Comparison of ENCODE assay signal across 23 cellular contexts in the genomic region with DNA sequence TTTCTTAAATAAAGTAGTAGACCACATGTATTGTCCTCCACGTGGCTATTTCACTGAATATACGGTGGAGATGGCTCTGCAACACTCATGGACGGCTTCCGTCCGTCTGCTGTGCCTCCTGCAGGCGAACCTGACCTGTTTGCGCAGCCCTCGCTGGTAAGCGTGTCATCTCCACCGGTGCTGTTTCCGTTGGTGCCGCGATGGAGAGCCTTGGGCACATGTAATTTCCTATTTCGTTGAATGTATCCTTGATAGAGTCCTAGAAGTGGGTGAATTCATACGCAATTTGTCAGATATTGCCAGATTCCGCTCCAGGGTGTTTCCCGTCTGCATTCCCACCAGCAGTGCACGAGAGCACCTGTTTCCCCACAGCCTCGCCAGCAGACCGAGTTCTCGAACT. TPM values are rescaled to one million over a fixed set of nuclear protein-coding genes. Genes with fewer than 3 reads are reported as not detected.
DNase-seq lines count a peak whose midpoint lies in the region; ATAC-seq and TF ChIP-seq lines count a peak whose summit lies in the region.
"Had no signal": no experiment of that assay in that cellular context is flagged by ENCODE, and none has a peak within 500 bp of the region (broad histone marks: within the 10 kb centered on the region; RNA-seq: fewer than 3 reads in every experiment).

No MANE protein-coding gene starts in this region.

- H3K27me3 Mint-ChIP-seq in natural killer cell treated with Interleukin-12 subunit alpha and Interleukin-12 subunit beta and Interleukin-15 and Interleukin-18, amount 100 ng/mL, for 72 hours, result peaks cover 4 to 10% of the 10 kb centered on the region in 2 donors
- H3K27me3 Mint-ChIP-seq in natural killer cell (ENCODE audit: low read depth in 2 of 2), result peaks cover 9 to 10% of the 10 kb centered on the region in 2 donors

- no peak overlapping the region for H2BK5ac ChIP-seq in neuronal stem cell (ENCODE audit: low read length)

- no peak overlapping the region for H2BK12ac ChIP-seq in neuronal stem cell (ENCODE audit: low read length)

- no peak overlapping the region for H3K27ac ChIP-seq in neuronal stem cell (replicated peaks; ENCODE audit: low read length)
- H3K27ac ChIP-seq: BLaER1 had no signal

- no peak overlapping the region for H3K27ac Mint-ChIP-seq in natural killer cell treated with Interleukin-12 subunit alpha and Interleukin-12 subunit beta and Interleukin-15 and Interleukin-18, amount 100 ng/mL, for 72 hours
- H3K27ac Mint-ChIP-seq in natural killer cell, result no peak overlapping the region
- H3K27ac Mint-ChIP-seq: CD14-positive monocyte; CD4-positive, alpha-beta memory T cell; CD4-positive, CD25-positive, alpha-beta regulatory T cell; CD8-positive, alpha-beta memory T cell had no signal

- no peak overlapping the region for H3K18ac ChIP-seq in neuronal stem cell (ENCODE audit: low read length)

- H3K23ac ChIP-seq in neuronal stem cell (ENCODE audit: low read depth, low read length, poor library complexity), result peak overlapping the region; percentile 34

- peak; percentile 8 for DNase-seq in natural killer cell treated with Interleukin-12 subunit alpha and Interleukin-12 subunit beta and Interleukin-15 and Interleukin-18, amount 100 ng/mL, for 72 hours (ENCODE audit: low spot score)
- no peak for DNase-seq in natural killer cell
- DNase-seq in islet precursor cell, result peak; percentile 22
- no peak for DNase-seq in neuronal stem cell (ENCODE audit: low spot score)
- DNase-seq in posterior vena cava (ENCODE audit: low spot score), result peak; percentile 64
- DNase-seq in DMS114 treated with DMSO at 0.1 percent for 48 hours (lab: John Stamatoyannopoulos, UW; ENCODE audit: unreplicated experiment), result no peak
- DNase-seq in cortex of kidney (lab: John Stamatoyannopoulos, UW), result no peak
- no peak for DNase-seq in NCI-H2107 (lab: John Stamatoyannopoulos, UW)
- DNase-seq: 8988T; ACHN; BE2C; C1 segment of cervical spinal cord; CD4-positive, alpha-beta memory T cell; CD4-positive, CD25-positive, alpha-beta regulatory T cell; CD8-positive, alpha-beta memory T cell; COR-L47; DMS 273 treated with DMSO at 0.1 percent for 48 hours; DMS79 treated with DMSO at 0.1 percent for 48 hours; GF-D8 had no signal

- H3K4me1 Mint-ChIP-seq in natural killer cell treated with Interleukin-12 subunit alpha and Interleukin-12 subunit beta and Interleukin-15 and Interleukin-18, amount 100 ng/mL, for 72 hours (ENCODE audit: low read depth in 2 of 2), result no peaks in the 10 kb centered on the region
- H3K4me1 Mint-ChIP-seq in natural killer cell, result peaks cover 0 to 7% of the 10 kb centered on the region in 2 donors
- H3K4me1 Mint-ChIP-seq: CD14-positive monocyte had no signal

- no peak overlapping the region for H2BK15ac ChIP-seq in neuronal stem cell (ENCODE audit: low read length)

- H3K14ac ChIP-seq in neuronal stem cell (ENCODE audit: low read length), result no peak overlapping the region

- no peak overlapping the region for H3K4me3 Mint-ChIP-seq in natural killer cell treated with Interleukin-12 subunit alpha and Interleukin-12 subunit beta and Interleukin-15 and Interleukin-18, amount 100 ng/mL, for 72 hours
- no peak overlapping the region for H3K4me3 Mint-ChIP-seq in natural killer cell
- H3K4me3 Mint-ChIP-seq: CD14-positive monocyte; CD4-positive, alpha-beta memory T cell; CD4-positive, CD25-positive, alpha-beta regulatory T cell; CD8-positive, alpha-beta memory T cell had no signal

- no peaks in the 10 kb centered on the region for H3K79me1 ChIP-seq in neuronal stem cell (ENCODE audit: low read depth, low read length)

- no peak overlapping the region for H3K4ac ChIP-seq in neuronal stem cell (ENCODE audit: low read length)

- H4K8ac ChIP-seq in neuronal stem cell (ENCODE audit: low read depth, low read length), result no peak overlapping the region

- H3K36me3 ChIP-seq in neuronal stem cell (replicated peaks in 1 of 2; ENCODE audit: control insufficient read depth in 2 of 2, insufficient read depth in 2 of 2, low read length in 2 of 2), result no peaks in the 10 kb centered on the region
- H3K36me3 ChIP-seq: BE2C, BLaER1 had no signal

- no peak overlapping the region for H2AFZ ChIP-seq in neuronal stem cell (ENCODE audit: low read length)

- no peak overlapping the region for H2AK5ac ChIP-seq in neuronal stem cell (ENCODE audit: low read depth, low read length)

- H3K4me3 ChIP-seq in neuronal stem cell (ENCODE audit: low read length in 2 of 2), result no peak overlapping the region
- H3K4me3 ChIP-seq: BLaER1 had no signal

- peaks cover 9% of the 10 kb centered on the region for H3K36me3 Mint-ChIP-seq in natural killer cell treated with Interleukin-12 subunit alpha and Interleukin-12 subunit beta and Interleukin-15 and Interleukin-18, amount 100 ng/mL, for 72 hours
- peaks cover 5% of the 10 kb centered on the region for H3K36me3 Mint-ChIP-seq in natural killer cell
- H3K36me3 Mint-ChIP-seq: CD14-positive monocyte; CD4-positive, alpha-beta memory T cell; CD4-positive, CD25-positive, alpha-beta regulatory T cell had no signal

- no peaks in the 10 kb centered on the region for H3K4me1 ChIP-seq in neuronal stem cell (ENCODE audit: control insufficient read depth in 2 of 2, insufficient read depth in 1 of 2, low read depth in 1 of 2, low read length in 2 of 2)
- H3K4me1 ChIP-seq: BE2C, BLaER1 had no signal

- intact Hi-C loops in natural killer cell (cut with micrococcal nuclease) (no loop called here), posterior vena cava (cut with DNase I) (no loop called here)

- peaks cover 2 to 7% of the 10 kb centered on the region in 2 donors for H3K9me3 ChIP-seq in neuronal stem cell (replicated peaks in 1 of 2; ENCODE audit: control insufficient read depth in 2 of 2, insufficient read depth in 1 of 2, low read depth in 1 of 2, low read length in 2 of 2)
- H3K9me3 ChIP-seq: BE2C, BLaER1 had no signal

- no peak overlapping the region for H3K9ac ChIP-seq in neuronal stem cell (ENCODE audit: low read depth, low read length, poor library complexity)
- H3K9ac ChIP-seq: BLaER1 had no signal

- no peak overlapping the region for H3K4me2 ChIP-seq in neuronal stem cell (ENCODE audit: insufficient read depth, low read length, poor library complexity, severe bottlenecking)
- H3K4me2 ChIP-seq: BLaER1 had no signal

- no peak for ATAC-seq in natural killer cell treated with Interleukin-12 subunit alpha and Interleukin-12 subunit beta and Interleukin-15 and Interleukin-18, amount 100 ng/mL, for 72 hours
- no peak for ATAC-seq in natural killer cell

- H2BK120ac ChIP-seq in neuronal stem cell (ENCODE audit: low read depth, low read length), result no peak overlapping the region

- no CpG with 5 or more reads among the region's 21 CpGs for WGBS in neuronal stem cell (ENCODE audit: extremely low coverage in 2 of 2, insufficient read length in 2 of 2, insufficient replicate concordance in 1 of 2), 2 donors

- peaks cover 4% of the 10 kb centered on the region for H3K9me3 Mint-ChIP-seq in natural killer cell treated with Interleukin-12 subunit alpha and Interleukin-12 subunit beta and Interleukin-15 and Interleukin-18, amount 100 ng/mL, for 72 hours
- H3K9me3 Mint-ChIP-seq in natural killer cell, result no peaks in the 10 kb centered on the region

- H4K91ac ChIP-seq in neuronal stem cell (ENCODE audit: low read depth, low read length, poor library complexity), result no peak overlapping the region

- no peak for TF ChIP-seq CTCF in natural killer cell (IDR thresholded peaks at IDR 0.05)

- no peaks in the 10 kb centered on the region for H3K27me3 ChIP-seq in neuronal stem cell (ENCODE audit: control insufficient read depth in 3 of 3, insufficient read depth in 3 of 3, low read depth in 1 of 3, low read length in 3 of 3)
- H3K27me3 ChIP-seq: BE2C, BLaER1 had no signal

RNA-seq across cellular contexts. Expression of gene HTT-AS, which starts 48.5 kb away (rescaled TPM):
- total RNA-seq in natural killer cell treated with Interleukin-12 subunit alpha and Interleukin-12 subunit beta and Interleukin-15 and Interleukin-18, amount 100 ng/mL, for 72 hours, result not detected
- total RNA-seq in natural killer cell (not detected), posterior vena cava (not detected)
- polyA plus RNA-seq in neuronal stem cell (2013, experiment 1 of 2), result not detected
- not detected for polyA plus RNA-seq in neuronal stem cell (2013, experiment 2 of 2)
- total RNA-seq: A673; CD4-positive, alpha-beta memory T cell; CD4-positive, CD25-positive, alpha-beta regulatory T cell; CD8-positive, alpha-beta memory T cell had no signal
- polyA plus RNA-seq: AG04450; CD14-positive monocyte; CD4-positive, alpha-beta memory T cell; CD4-positive, CD25-positive, alpha-beta regulatory T cell; CD8-positive, alpha-beta memory T cell had no signal

RNA-seq across cellular contexts. Expression of gene HTT, which starts 48.6 kb away (rescaled TPM):
- total RNA-seq in natural killer cell treated with Interleukin-12 subunit alpha and Interleukin-12 subunit beta and Interleukin-15 and Interleukin-18, amount 100 ng/mL, for 72 hours, result 100 to 1,000 TPM in 1 of 2 donors, 10 to 100 TPM in 1; 62.4 to 116 TPM
- total RNA-seq in natural killer cell (100 to 1,000 TPM; 132 to 175 (median 165) TPM), posterior vena cava (10 to 100 TPM; 47.4 to 49.0 TPM)
- 19.4 TPM for polyA plus RNA-seq in neuronal stem cell (2013, experiment 1 of 2)
- polyA plus RNA-seq in neuronal stem cell (2013, experiment 2 of 2), result 20.0 TPM

Comparison
In these comparisons a context has a peak if more than half of its experiments do, and no peak if none do; other contexts are left out.
1. DNase-seq: peak in natural killer cell treated with Interleukin-12 subunit alpha and Interleukin-12 subunit beta and Interleukin-15 and Interleukin-18, amount 100 ng/mL, for 72 hours (single experiment), islet precursor cell (single experiment) and posterior vena cava (single experiment); none in natural killer cell (single experiment), neuronal stem cell (single experiment), DMS114 treated with DMSO at 0.1 percent for 48 hours (single experiment), cortex of kidney (single experiment) and NCI-H2107 (single experiment).